ENCODE assay signal across 22 cellular contexts in genomic region chr9:136916330-136917184, GRCh38. TPM values are rescaled to one million over a fixed set of nuclear protein-coding genes. Genes with fewer than 3 reads are reported as not detected.
A peak's percentile ranks its signal among the peaks of the same experiment; 100 is the strongest.
DNase-seq lines count a peak whose midpoint lies in the region; ATAC-seq and TF ChIP-seq lines count a peak whose summit lies in the region.
"Had no signal": no experiment of that assay in that cellular context is flagged by ENCODE, and none has a peak within 500 bp of the region (broad histone marks: within the 10 kb centered on the region; RNA-seq: fewer than 3 reads in every experiment).

No MANE protein-coding gene starts in this region.

- no peak overlapping the region for H3T11ph ChIP-seq in H9 (ENCODE audit: low read length)

- POLR2A ChIA-PET in PC-9 (lab: Charles Lee; ENCODE audit: unreplicated experiment), result no interaction called here

- no peaks in the 10 kb centered on the region for H3K9me2 ChIP-seq in PC-9 (ENCODE audit: insufficient read depth)

- H3K4me3 Mint-ChIP-seq in H9 (no peak overlapping the region), T-helper 17 cell (no peak overlapping the region)
- H3K4me3 Mint-ChIP-seq: GM23338 had no signal

- H2BK120ac ChIP-seq in H9 (ENCODE audit: low read depth, low read length, poor library complexity, severe bottlenecking) (no peak overlapping the region), mesenchymal stem cell (ENCODE audit: low read depth, low read length) (no peak overlapping the region)

- H2AFZ ChIP-seq in H9 (ENCODE audit: low read length) (no peak overlapping the region), mesenchymal stem cell (ENCODE audit: low read depth, low read length) (no peak overlapping the region), PC-9 (no peak overlapping the region)
- H2AFZ ChIP-seq: GM23338 had no signal

- no TSS peak for BruUV-seq in PC-9 (replicated peaks; lab: Mats Ljungman, UMichigan)

- H2BK12ac ChIP-seq in H9 (ENCODE audit: insufficient read length, low read depth, low read length) (no peak overlapping the region), mesenchymal stem cell (ENCODE audit: low read length in 2 of 2) (no peak overlapping the region)

- H2BK20ac ChIP-seq in H9 (ENCODE audit: low read depth, low read length, poor library complexity, severe bottlenecking), result no peak overlapping the region

- DNase-seq in H9 (peak; percentile 21), T-helper 17 cell (no peak), mesenchymal stem cell (no peak), PC-9 (no peak), NCI-H774 (lab: John Stamatoyannopoulos, UW) (no peak)
- DNase-seq: activated CD4-positive, CD25-positive, alpha-beta regulatory T cell treated with anti-CD3 and anti-CD28 coated beads, Interleukin-2, amount 50 U/mL, for 72 hours; activated naive CD4-positive, alpha-beta T cell treated with anti-CD3 and anti-CD28 coated beads, Interleukin-2, amount 50 U/mL, for 16 hours; DMS79; effector memory CD4-positive, alpha-beta T cell; esophagus squamous epithelium; NCI-H1694; NCI-H526 treated with DMSO at 0.1 percent for 48 hours; occipital lobe; Right ventricle myocardium superior; SW 1271 had no signal

- no peaks in the 10 kb centered on the region for H3K27me3 Mint-ChIP-seq in H9 (ENCODE audit: low read depth)
- H3K27me3 Mint-ChIP-seq in T-helper 17 cell, result no peaks in the 10 kb centered on the region

- H3K18ac ChIP-seq in H9 (ENCODE audit: insufficient read length, low read depth, low read length) (no peak overlapping the region), mesenchymal stem cell (ENCODE audit: low read depth in 1 of 2, low read length in 2 of 2) (no peak overlapping the region)

- intact Hi-C loops in PC-9 (cut with micrococcal nuclease; ENCODE audit: unreplicated experiment), result no loop called here

- peak overlapping the region in 2 of 3 experiments; percentile 24 to 87; a peak in 2 of 7 replicates for H3K27ac Mint-ChIP-seq in H9
- peak overlapping the region; percentile 67 for H3K27ac Mint-ChIP-seq in T-helper 17 cell
- H3K27ac Mint-ChIP-seq: GM23338 had no signal

- H2AK5ac ChIP-seq in H9 (ENCODE audit: insufficient read length, low read length) (no peak overlapping the region), mesenchymal stem cell (ENCODE audit: low read length, severe bottlenecking) (no peak overlapping the region)

- H3K79me1 ChIP-seq in H9 (ENCODE audit: insufficient read depth, low read depth, low read length, poor library complexity, severe bottlenecking), result peaks cover 3% of the 10 kb centered on the region
- peaks cover 39% of the 10 kb centered on the region for H3K79me1 ChIP-seq in mesenchymal stem cell (replicated peaks; ENCODE audit: low read length, poor library complexity, severe bottlenecking)

- no peak overlapping the region for H3K9ac ChIP-seq in H9 (ENCODE audit: extremely low read depth, insufficient read length, low read length)
- no peak overlapping the region for H3K9ac ChIP-seq in mesenchymal stem cell (ENCODE audit: low read length)

- peaks cover 36 to 55% (median 54%) of the 10 kb centered on the region in 3 experiments; a peak in 6 of 7 replicates for H3K36me3 Mint-ChIP-seq in H9 (ENCODE audit: insufficient read depth in 1 of 3, low read depth in 3 of 3)
- peaks cover 5% of the 10 kb centered on the region for H3K36me3 Mint-ChIP-seq in T-helper 17 cell (ENCODE audit: low read depth)

- H4K5ac ChIP-seq in H9 (ENCODE audit: insufficient read length, low read depth, low read length), result no peak overlapping the region

- H3K23me2 ChIP-seq in H9 (ENCODE audit: insufficient read length, low read depth, low read length, poor library complexity, severe bottlenecking), result no peaks in the 10 kb centered on the region

- H2BK15ac ChIP-seq in H9 (ENCODE audit: low read depth, low read length), result no peak overlapping the region
- no peak overlapping the region for H2BK15ac ChIP-seq in mesenchymal stem cell (ENCODE audit: low read depth, poor library complexity, severe bottlenecking)

- H3F3A ChIP-seq in PC-9 (ENCODE audit: insufficient read depth, low read depth), result no peaks in the 10 kb centered on the region

- peaks cover 52 to 60% of the 10 kb centered on the region in 2 experiments for H3K36me3 ChIP-seq in mesenchymal stem cell (ENCODE audit: control insufficient read depth in 1 of 2, insufficient read depth in 2 of 2, low read depth in 1 of 2, low read length in 2 of 2)
- H3K36me3 ChIP-seq in PC-9 (ENCODE audit: low read depth), result 0 out of 2 replicates have a peak, but pooled peaks cover 7% of the 10 kb centered on the region

- ATAC-seq in T-helper 17 cell (no peak), HG02678 (IDR thresholded peaks at IDR 0.05; ENCODE audit: unreplicated experiment) (no peak)
- ATAC-seq: gastroesophageal sphincter, GM23338 had no signal

- H3K4me2 ChIP-seq in H9 (ENCODE audit: insufficient read depth, insufficient read length, low read length) (no peak overlapping the region), mesenchymal stem cell (ENCODE audit: low read length, poor library complexity, severe bottlenecking) (no peak overlapping the region), PC-9 (no peak overlapping the region)
- H3K4me2 ChIP-seq: GM23338 had no signal

- no peaks in the 10 kb centered on the region for H4K20me1 ChIP-seq in H9 (ENCODE audit: control insufficient read depth, insufficient read depth, insufficient read length)
- H4K20me1 ChIP-seq in PC-9 (ENCODE audit: insufficient read depth), result no peaks in the 10 kb centered on the region; the same call in 1 of the 2 replicates

- H3K4me3 ChIP-seq in mesenchymal stem cell (ENCODE audit: insufficient read depth in 1 of 2, low read depth in 1 of 2, low read length in 2 of 2) (no peak overlapping the region), PC-9 (no peak overlapping the region)
- H3K4me3 ChIP-seq: ascending aorta, esophagus squamous epithelium, gastroesophageal sphincter, GM23338 had no signal

- no peak overlapping the region for H3K14ac ChIP-seq in H9 (ENCODE audit: insufficient read depth, low read length)
- H3K14ac ChIP-seq in mesenchymal stem cell (ENCODE audit: low read length in 2 of 2), result no peak overlapping the region

- H3K56ac ChIP-seq in H9 (ENCODE audit: insufficient read length, low read depth, low read length), result no peak overlapping the region

- H3K9me3 ChIP-seq in H9 (ENCODE audit: control insufficient read depth, low read depth, low read length) (no peaks in the 10 kb centered on the region), T-helper 17 cell (ENCODE audit: control insufficient read depth, low read length, poor library complexity, severe bottlenecking) (no peaks in the 10 kb centered on the region), mesenchymal stem cell (ENCODE audit: control insufficient read depth, low read length) (no peaks in the 10 kb centered on the region), PC-9 (ENCODE audit: insufficient read depth, low read depth) (no peaks in the 10 kb centered on the region)
- H3K9me3 ChIP-seq: ascending aorta, esophagus squamous epithelium, gastroesophageal sphincter had no signal

- H3K27me3 ChIP-seq in H9 (ENCODE audit: insufficient read depth, low read length) (no peaks in the 10 kb centered on the region), mesenchymal stem cell (ENCODE audit: control insufficient read depth in 1 of 2, insufficient read depth in 1 of 2, low read length in 2 of 2) (no peaks in the 10 kb centered on the region), PC-9 (ENCODE audit: insufficient read depth, low read depth) (no peaks in the 10 kb centered on the region)
- H3K27me3 ChIP-seq: ascending aorta, esophagus squamous epithelium, gastroesophageal sphincter had no signal

- H3K4me1 Mint-ChIP-seq in H9 (no peaks in the 10 kb centered on the region), T-helper 17 cell (peaks cover 7% of the 10 kb centered on the region)
- H3K4me1 Mint-ChIP-seq: GM23338 had no signal

- H4K91ac ChIP-seq in H9 (ENCODE audit: insufficient read length, low read depth, low read length), result no peak overlapping the region
- H4K91ac ChIP-seq in mesenchymal stem cell (ENCODE audit: low read length), result peak overlapping the region; percentile 28

- no peak overlapping the region for H3K23ac ChIP-seq in H9 (ENCODE audit: insufficient read length, low read depth, low read length)
- H3K23ac ChIP-seq in mesenchymal stem cell (ENCODE audit: low read length in 2 of 2), result no peak overlapping the region

- H3K79me2 ChIP-seq in H9 (ENCODE audit: insufficient read depth, low read length) (no peaks in the 10 kb centered on the region), PC-9 (ENCODE audit: low read depth) (no peaks in the 10 kb centered on the region)

- H2BK5ac ChIP-seq in H9 (ENCODE audit: insufficient read length, low read length), result no peak overlapping the region
- H2BK5ac ChIP-seq in mesenchymal stem cell (ENCODE audit: low read depth, low read length, poor library complexity, severe bottlenecking), result no peak overlapping the region

- H3K4ac ChIP-seq in H9 (ENCODE audit: low read depth, low read length), result no peak overlapping the region
- H3K4ac ChIP-seq in mesenchymal stem cell (ENCODE audit: low read depth in 1 of 2, low read length in 2 of 2), result no peak overlapping the region

- no peak for TF ChIP-seq CTCF in H9 (conservative IDR thresholded peaks at IDR 0.05)
- no peak for TF ChIP-seq CTCF in PC-9 (conservative IDR thresholded peaks at IDR 0.05)

- H3K9me3 Mint-ChIP-seq in H9, result no peaks in the 10 kb centered on the region
- H3K9me3 Mint-ChIP-seq: GM23338 had no signal

- CTCF ChIA-PET in PC-9 (lab: Charles Lee), result no interaction called here

- no CpG with 5 or more reads among the region's 32 CpGs for WGBS in H9 (ENCODE audit: extremely low coverage, insufficient read length, low lambda C conversion rate)
- WGBS in mesenchymal stem cell, result 98% methylated on average over 32 of the region's 32 CpGs

- no peaks in the 10 kb centered on the region for H3K4me1 ChIP-seq in H9 (ENCODE audit: insufficient read depth, low read length)
- peaks cover 1% of the 10 kb centered on the region for H3K4me1 ChIP-seq in mesenchymal stem cell (ENCODE audit: control insufficient read depth, insufficient read depth, low read depth, low read length)
- H3K4me1 ChIP-seq in PC-9 (replicated peaks; ENCODE audit: insufficient read depth), result no peaks in the 10 kb centered on the region
- H3K4me1 ChIP-seq: ascending aorta had no signal

- H4K8ac ChIP-seq in H9 (replicated peaks; ENCODE audit: insufficient read length, low read depth, low read length) (no peak overlapping the region), mesenchymal stem cell (ENCODE audit: low read length) (peak overlapping the region; percentile 16)

- H3K27ac ChIP-seq in H9 (ENCODE audit: insufficient read length, low read depth, low read length) (no peak overlapping the region), mesenchymal stem cell (ENCODE audit: low read length, poor library complexity, severe bottlenecking) (no peak overlapping the region), PC-9 (no peak overlapping the region)
- H3K27ac ChIP-seq: ascending aorta, esophagus squamous epithelium, gastroesophageal sphincter had no signal

RNA-seq across cellular contexts. Expression of gene FBXW5, which starts 28.0 kb away (rescaled TPM):
- total RNA-seq in H9 (2021) (62.2 and 65.0 TPM in 2 replicates), T-helper 17 cell (10 to 100 TPM; 84.3 to 88.4 TPM), PC-9 (2021) (101 and 125 TPM in 2 replicates)
- polyA plus RNA-seq in mesenchymal stem cell (2013, experiment 1 of 2), result 58.2 TPM
- polyA plus RNA-seq in mesenchymal stem cell (2013, experiment 2 of 2), result 59.5 TPM

RNA-seq across cellular contexts. Expression of gene C8G, which starts 28.5 kb away (rescaled TPM):
- total RNA-seq in H9 (2021) (0.96 and 1.3 TPM in 2 replicates), T-helper 17 cell (1 to 10 TPM; 1.4 to 2.7 TPM), PC-9 (2021) (2.3 and 4.4 TPM in 2 replicates)
- 0.55 TPM for polyA plus RNA-seq in mesenchymal stem cell (2013, experiment 1 of 2)
- polyA plus RNA-seq in mesenchymal stem cell (2013, experiment 2 of 2), result 0.55 TPM
- total RNA-seq: gastroesophageal sphincter, GM23338, occipital lobe had no signal
- polyA plus RNA-seq: GM23338 had no signal

RNA-seq across cellular contexts. Expression of gene TRAF2, which starts 30.2 kb away (rescaled TPM):
- total RNA-seq in H9 (2021) (48.8 and 49.2 TPM in 2 replicates), T-helper 17 cell (10 to 100 TPM; 20.8 to 21.4 TPM), PC-9 (2021) (42.7 and 48.0 TPM in 2 replicates)
- 5.3 TPM for polyA plus RNA-seq in mesenchymal stem cell (2013, experiment 1 of 2)
- 4.8 TPM for polyA plus RNA-seq in mesenchymal stem cell (2013, experiment 2 of 2)

RNA-seq across cellular contexts. Expression of gene LCN12, which starts 35.5 kb away (rescaled TPM):
- total RNA-seq in H9 (2021) (2.1 and 4.5 TPM in 2 replicates), T-helper 17 cell (1 to 10 TPM; 2.6 to 4.2 TPM), PC-9 (2021) (9.3 and 14.2 TPM in 2 replicates)
- polyA plus RNA-seq in mesenchymal stem cell (2013, experiment 1 of 2), result 0.07 TPM
- 0.07 TPM for polyA plus RNA-seq in mesenchymal stem cell (2013, experiment 2 of 2)
- total RNA-seq: ascending aorta, esophagus squamous epithelium, gastroesophageal sphincter, lung microvascular endothelial cell, occipital lobe, urinary bladder had no signal
- polyA plus RNA-seq: keratinocyte had no signal

RNA-seq across cellular contexts. Expression of gene EDF1, which starts 50.4 kb away (rescaled TPM):
- total RNA-seq in H9 (2021), result 318 and 328 TPM in 2 replicates
- 100 to 1,000 TPM; 212 to 224 TPM for total RNA-seq in T-helper 17 cell
- polyA plus RNA-seq in mesenchymal stem cell (2013, experiment 1 of 2), result 391 TPM
- polyA plus RNA-seq in mesenchymal stem cell (2013, experiment 2 of 2), result 389 TPM
- 275 and 338 TPM in 2 replicates for total RNA-seq in PC-9 (2021)
